In the genomic region with DNA sequence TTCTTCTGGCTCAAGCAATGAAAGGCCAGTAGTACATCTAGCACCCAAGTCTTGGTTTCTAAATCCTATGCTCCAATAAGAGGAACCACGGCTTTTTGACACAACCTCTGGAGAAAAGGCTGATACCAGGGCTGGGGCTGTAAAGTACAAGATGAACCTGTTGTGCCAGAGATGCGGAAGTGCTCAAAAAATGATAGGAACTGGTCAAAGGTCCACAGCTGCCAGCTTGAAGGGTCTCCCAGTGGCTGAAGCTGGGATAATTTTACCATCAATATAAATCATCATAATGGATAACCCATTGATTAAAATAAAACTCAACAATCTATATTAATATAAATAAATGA, we compare ENCODE assay signal across 1 cellular context.
TF ChIP-seq lines count a peak whose summit lies in the region.

No MANE protein-coding gene starts in this region.

TF ChIP-seq in GM23338, 12 proteins besides CTCF, POLR2A, EP300 and RAD21:
- no peak for TF ChIP-seq EZH2phosphoT487 (IDR thresholded peaks at IDR 0.05; ENCODE audit: unreplicated experiment)
- TF ChIP-seq STAT1 (IDR thresholded peaks at IDR 0.05; ENCODE audit: unreplicated experiment): no peak
- no peak for TF ChIP-seq REST (IDR thresholded peaks at IDR 0.05; ENCODE audit: unreplicated experiment)
- TF ChIP-seq EZH2 (IDR thresholded peaks at IDR 0.05; ENCODE audit: low read depth, unreplicated experiment): no peak
- TF ChIP-seq NANOG (IDR thresholded peaks at IDR 0.05; ENCODE audit: borderline replicate concordance): no peak
- no peak for TF ChIP-seq POLR2AphosphoS5 (IDR thresholded peaks at IDR 0.05; ENCODE audit: low read depth)
